Comparison of ENCODE assay signal across 8 cellular contexts in genomic region chr5:95822408-95823240, GRCh38. TPM values are rescaled to one million over a fixed set of nuclear protein-coding genes. Genes with fewer than 3 reads are reported as not detected.
DNase-seq lines count a peak whose midpoint lies in the region; ATAC-seq and TF ChIP-seq lines count a peak whose summit lies in the region.

A gene with protein sequence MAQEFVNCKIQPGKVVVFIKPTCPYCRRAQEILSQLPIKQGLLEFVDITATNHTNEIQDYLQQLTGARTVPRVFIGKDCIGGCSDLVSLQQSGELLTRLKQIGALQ (minus strand): TSS chr5:95822726. CDS start chr5:95822662, 64 bp downstream.

- H3K27me3 Mint-ChIP-seq in activated naive CD8-positive, alpha-beta T cell treated with anti-CD3 and anti-CD28 coated beads, Interleukin-2, amount 50 U/mL, for 24 hours: no peaks in the 10 kb centered on the region
- H3K27me3 Mint-ChIP-seq in glutamatergic neuron (ENCODE audit: unreplicated experiment): peaks cover 14% of the 10 kb centered on the region

- H3K4me3 Mint-ChIP-seq in activated naive CD8-positive, alpha-beta T cell treated with anti-CD3 and anti-CD28 coated beads, Interleukin-2, amount 50 U/mL, for 24 hours: peak within 1 kb of the TSS; percentile 90
- H3K4me3 Mint-ChIP-seq in glutamatergic neuron (ENCODE audit: unreplicated experiment): peak within 1 kb of the TSS; percentile 91

- peak; percentile 41 for ATAC-seq in GM19452 (IDR thresholded peaks at IDR 0.05; ENCODE audit: unreplicated experiment)
- peak; percentile 23 for ATAC-seq in HG03575 (IDR thresholded peaks at IDR 0.05; ENCODE audit: extremely low read depth, insufficient number of reproducible peaks, low FRiP score, unreplicated experiment)
- peak; percentile 27 for ATAC-seq in activated naive CD8-positive, alpha-beta T cell treated with anti-CD3 and anti-CD28 coated beads, Interleukin-2, amount 50 U/mL, for 24 hours

- DNase-seq in DMS79 treated with DMSO at 0.1 percent for 48 hours (lab: John Stamatoyannopoulos, UW): peak; percentile 67
- DNase-seq in RPMI8226: peak; percentile 88
- DNase-seq in activated naive CD8-positive, alpha-beta T cell treated with anti-CD3 and anti-CD28 coated beads, Interleukin-2, amount 50 U/mL, for 24 hours: peak; percentile 57
- peak; percentile 58 for DNase-seq in glutamatergic neuron
- peak in 53 of 56 donors; percentile 11 to 84 (median 55) for DNase-seq in nucleus accumbens (lab: John Stamatoyannopoulos, UW)
- DNase-seq in NCI-H1930 (lab: John Stamatoyannopoulos, UW): no peak

- H3K36me3 Mint-ChIP-seq in activated naive CD8-positive, alpha-beta T cell treated with anti-CD3 and anti-CD28 coated beads, Interleukin-2, amount 50 U/mL, for 24 hours (ENCODE audit: low read depth): no peaks in the 10 kb centered on the region
- H3K36me3 Mint-ChIP-seq in glutamatergic neuron (ENCODE audit: unreplicated experiment): peaks cover 6% of the 10 kb centered on the region

- peaks cover 72% of the 10 kb centered on the region for H3K4me1 Mint-ChIP-seq in activated naive CD8-positive, alpha-beta T cell treated with anti-CD3 and anti-CD28 coated beads, Interleukin-2, amount 50 U/mL, for 24 hours
- peaks cover 33% of the 10 kb centered on the region for H3K4me1 Mint-ChIP-seq in glutamatergic neuron (ENCODE audit: low read depth, unreplicated experiment)

- H3K9me3 Mint-ChIP-seq in activated naive CD8-positive, alpha-beta T cell treated with anti-CD3 and anti-CD28 coated beads, Interleukin-2, amount 50 U/mL, for 24 hours: no peaks in the 10 kb centered on the region
- H3K9me3 Mint-ChIP-seq in glutamatergic neuron (ENCODE audit: unreplicated experiment): peaks cover 12% of the 10 kb centered on the region

- H3K27ac Mint-ChIP-seq in activated naive CD8-positive, alpha-beta T cell treated with anti-CD3 and anti-CD28 coated beads, Interleukin-2, amount 50 U/mL, for 24 hours: peak within 1 kb of the TSS; percentile 87
- H3K27ac Mint-ChIP-seq in glutamatergic neuron (ENCODE audit: unreplicated experiment): peak within 1 kb of the TSS; percentile 99

- no peak for TF ChIP-seq CTCF in glutamatergic neuron (IDR thresholded peaks at IDR 0.05; ENCODE audit: partially characterized antibody, unreplicated experiment)

RNA-seq across cellular contexts. Expression of the gene that starts here (rescaled TPM):
- total RNA-seq in glutamatergic neuron (ENCODE audit: unreplicated experiment): 79.6 TPM

Comparison
In these comparisons a context has a peak if more than half of its experiments do, and no peak if none do; other contexts are left out.
1. DNase-seq: peak in DMS79 treated with DMSO at 0.1 percent for 48 hours (single experiment), RPMI8226 (single experiment), activated naive CD8-positive, alpha-beta T cell treated with anti-CD3 and anti-CD28 coated beads, Interleukin-2, amount 50 U/mL, for 24 hours (single experiment), glutamatergic neuron (single experiment) and nucleus accumbens (53 of 56); none in NCI-H1930 (0 of 2).
2. Peak in every context shown above with its lines, with median percentiles within 50 percentile points of each other: ATAC-seq.